ENCODE assay signal across 18 cellular contexts in the genomic region with DNA sequence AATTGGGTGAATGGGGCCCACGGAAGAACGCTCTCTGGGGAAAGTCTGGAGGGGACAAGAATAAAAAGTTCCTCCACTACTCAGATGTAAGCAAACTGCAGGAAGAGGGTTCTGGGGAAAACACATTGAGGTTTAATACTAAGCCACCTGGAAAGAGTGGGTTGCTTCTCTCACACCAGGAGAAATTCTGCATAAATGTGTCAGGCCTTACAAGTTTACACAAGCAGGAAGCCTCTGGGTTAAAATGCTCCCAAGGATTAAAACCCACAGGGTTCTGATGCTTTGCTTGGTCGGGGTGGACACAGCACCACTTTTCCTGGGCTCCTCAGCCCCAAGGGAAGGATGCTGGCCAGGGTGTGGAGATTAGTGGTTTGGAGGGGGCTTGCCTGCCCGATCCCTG.
A peak's percentile ranks its signal among the peaks of the same experiment; 100 is the strongest.
DNase-seq lines count a peak whose midpoint lies in the region; ATAC-seq, FAIRE-seq and TF ChIP-seq lines count a peak whose summit lies in the region.
"Had no signal": no experiment of that assay in that cellular context is flagged by ENCODE, and none has a peak within 500 bp of the region (broad histone marks: within the 10 kb centered on the region; RNA-seq: fewer than 3 reads in every experiment).

No MANE protein-coding gene starts in this region.

- H4K20me1 ChIP-seq in H1 (replicated peaks in 1 of 2; ENCODE audit: control insufficient read depth in 1 of 2, insufficient read depth in 2 of 2, low read length in 2 of 2): no peaks in the 10 kb centered on the region

- no peak overlapping the region for H3K9ac ChIP-seq in H1 (replicated peaks in 1 of 4; ENCODE audit: extremely low read depth in 1 of 4, low read depth in 3 of 4, low read length in 3 of 4)
- H3K9ac ChIP-seq: GM23248 had no signal

- TF ChIP-seq POLR2A in H1 (IDR thresholded peaks at IDR 0.05; ENCODE audit: control extremely low read depth in 1 of 2, low read depth in 2 of 2, low read length in 2 of 2): no peak

- no peak overlapping the region for H4K91ac ChIP-seq in H1 (replicated peaks; ENCODE audit: insufficient read length, low read length)

- H3K9me3 ChIP-seq in H1 (ENCODE audit: insufficient read depth in 2 of 2, low read depth in 1 of 2, low read length in 1 of 2): no peaks in the 10 kb centered on the region

- no peak overlapping the region for H3K4ac ChIP-seq in H1 (replicated peaks; ENCODE audit: insufficient read length, low read depth, low read length)

- no peak overlapping the region for H2BK5ac ChIP-seq in H1 (ENCODE audit: low read depth, low read length)

- no peak overlapping the region for H2BK120ac ChIP-seq in H1 (replicated peaks; ENCODE audit: low read depth, low read length)

- TF ChIP-seq CTCF in bronchial epithelial cell (IDR thresholded peaks at IDR 0.05; ENCODE audit: insufficient read depth, low read length, severe bottlenecking) (no peak), H1 (IDR thresholded peaks at IDR 0.05; ENCODE audit: control extremely low read depth in 1 of 3, insufficient read depth in 1 of 3, low read depth in 1 of 3, low read length in 3 of 3) (no peak), glutamatergic neuron (IDR thresholded peaks at IDR 0.05; ENCODE audit: partially characterized antibody, unreplicated experiment) (no peak)

- FAIRE-seq in bronchial epithelial cell (lab: Jason Lieb, UNC): no peak
- FAIRE-seq in H1 (lab: Jason Lieb, UNC): no peak
- FAIRE-seq: GM12891, GM18507 had no signal

- H3K56ac ChIP-seq in H1 (replicated peaks; ENCODE audit: insufficient read length, low read depth, low read length): no peak overlapping the region

- H3K4me1 ChIP-seq in H1 (replicated peaks in 1 of 4; ENCODE audit: control insufficient read depth in 3 of 4, insufficient read depth in 4 of 4, low read length in 3 of 4): peaks cover 0 to 7% (median 3%) of the 10 kb centered on the region in 4 experiments; a peak in 4 of 7 replicates

- no peak overlapping the region for H2AK5ac ChIP-seq in H1 (ENCODE audit: low read depth, low read length)

- no peaks in the 10 kb centered on the region for H3K79me2 ChIP-seq in H1 (ENCODE audit: control insufficient read depth in 1 of 2, insufficient read depth in 2 of 2, low read length in 2 of 2)

- POLR2A ChIA-PET in H1 (lab: Charles Lee; ENCODE audit: partially characterized antibody): no interaction called here

- DNase-seq in bronchial epithelial cell (ENCODE audit: low read depth): peak; percentile 52
- no peak for DNase-seq in H1 (ENCODE audit: low read depth in 1 of 2, low spot score in 2 of 2)
- no peak for DNase-seq in glutamatergic neuron
- DNase-seq: C1 segment of cervical spinal cord; Calu3; CD4-positive, alpha-beta memory T cell; COR-L47; DMS53; DMS79 treated with DMSO at 0.1 percent for 48 hours; GF-D8; GM23248; H9 had no signal

- TF ChIP-seq RAD21 in H1 (IDR thresholded peaks at IDR 0.05 in 1 of 2, conservative IDR thresholded peaks at IDR 0.05 in 1 of 2; ENCODE audit: low read depth in 2 of 2, low read length in 2 of 2): no peak

- H2BK12ac ChIP-seq in H1 (ENCODE audit: low read depth, low read length): no peak overlapping the region

- H4K8ac ChIP-seq in H1 (ENCODE audit: extremely low read depth, insufficient read depth, low read length): no peak overlapping the region

- H3K27me3 ChIP-seq in bronchial epithelial cell (ENCODE audit: control insufficient read depth, insufficient read depth, low read length) (no peaks in the 10 kb centered on the region), H1 (replicated peaks in 1 of 4; ENCODE audit: control insufficient read depth in 3 of 4, extremely low read depth in 1 of 4, insufficient read depth in 3 of 4, low read length in 3 of 4) (no peaks in the 10 kb centered on the region)

- H3K4me2 ChIP-seq in H1 (ENCODE audit: insufficient read depth in 1 of 2, low read depth in 2 of 2, low read length in 2 of 2): no peak overlapping the region

- H3K23me2 ChIP-seq in H1 (ENCODE audit: low read depth, low read length): no peaks in the 10 kb centered on the region

- H3K36me3 Mint-ChIP-seq in glutamatergic neuron (ENCODE audit: unreplicated experiment): no peaks in the 10 kb centered on the region
- H3K36me3 Mint-ChIP-seq in activated T-helper 17 cell treated with anti-CD3 and anti-CD28 coated beads, Interleukin-2, amount 50 U/mL, for 72 hours (ENCODE audit: low read depth): no peaks in the 10 kb centered on the region
- H3K36me3 Mint-ChIP-seq: CD4-positive, alpha-beta memory T cell had no signal

- no peaks in the 10 kb centered on the region for H3K79me1 ChIP-seq in H1 (ENCODE audit: low read depth, low read length)

- H3K18ac ChIP-seq in H1 (ENCODE audit: extremely low read depth, low read length): no peak overlapping the region

- H3K14ac ChIP-seq in H1 (ENCODE audit: insufficient read length): no peak overlapping the region

- no peak for TF ChIP-seq EP300 in H1 (IDR thresholded peaks at IDR 0.05; ENCODE audit: borderline replicate concordance in 1 of 2, low read depth in 2 of 2, low read length in 2 of 2)

- no peak for ATAC-seq in activated T-helper 17 cell treated with anti-CD3 and anti-CD28 coated beads, Interleukin-2, amount 50 U/mL, for 72 hours (replicated peaks)
- no peak for ATAC-seq in HG02571 (IDR thresholded peaks at IDR 0.05; ENCODE audit: unreplicated experiment)
- no peak for ATAC-seq in GM21381 (IDR thresholded peaks at IDR 0.05; ENCODE audit: unreplicated experiment)
- ATAC-seq: HCT116 had no signal

- peak overlapping the region; percentile 64 for H3K27ac Mint-ChIP-seq in glutamatergic neuron (ENCODE audit: unreplicated experiment)
- H3K27ac Mint-ChIP-seq in activated T-helper 17 cell treated with anti-CD3 and anti-CD28 coated beads, Interleukin-2, amount 50 U/mL, for 72 hours: no peak overlapping the region
- H3K27ac Mint-ChIP-seq: CD4-positive, alpha-beta memory T cell; H9 had no signal

- no peak overlapping the region for H4K5ac ChIP-seq in H1 (ENCODE audit: insufficient read length, low read depth, low read length)

- peaks cover 7% of the 10 kb centered on the region for H3K9me3 Mint-ChIP-seq in glutamatergic neuron (ENCODE audit: unreplicated experiment)
- H3K9me3 Mint-ChIP-seq in activated T-helper 17 cell treated with anti-CD3 and anti-CD28 coated beads, Interleukin-2, amount 50 U/mL, for 72 hours: no peaks in the 10 kb centered on the region
- H3K9me3 Mint-ChIP-seq: CD4-positive, alpha-beta memory T cell; H9 had no signal

- CTCF ChIA-PET in H1 (lab: Charles Lee; ENCODE audit: partially characterized antibody): interaction anchor here (1.0 to 1.2 kb wide), 2 partner anchors 10 to 155 kb away, joined by 3 read pairs; no protein-coding TSS in a partner anchor

- H3K27me3 Mint-ChIP-seq in glutamatergic neuron (ENCODE audit: unreplicated experiment): peaks cover 5% of the 10 kb centered on the region
- peaks cover 30% of the 10 kb centered on the region for H3K27me3 Mint-ChIP-seq in activated T-helper 17 cell treated with anti-CD3 and anti-CD28 coated beads, Interleukin-2, amount 50 U/mL, for 72 hours

- H3K23ac ChIP-seq in H1 (ENCODE audit: insufficient read length): no peak overlapping the region

- H3K27ac ChIP-seq in H1 (ENCODE audit: low read depth, low read length): no peak overlapping the region
- H3K27ac ChIP-seq: GM23248 had no signal

- H3K4me3 ChIP-seq in bronchial epithelial cell (ENCODE audit: low read depth, low read length) (no peak overlapping the region), H1 (ENCODE audit: extremely low read depth in 1 of 4, insufficient read depth in 2 of 4, low read depth in 3 of 4, low read length in 4 of 4) (no peak overlapping the region)
- H3K4me3 ChIP-seq: GM23248 had no signal

- no peak overlapping the region for H2BK15ac ChIP-seq in H1 (ENCODE audit: low read length)

- 84% methylated on average over 4 of the region's 4 CpGs; no CpG with 5 or more reads in 1 of the 2 experiments for whole genome bisulfite sequencing in H1 (ENCODE audit: extremely low coverage in 1 of 2, insufficient coverage in 1 of 2, insufficient read length in 1 of 2, insufficient replicate concordance in 2 of 2, low coverage in 1 of 2, low lambda C conversion rate in 2 of 2, missing lambda C conversion rate in 1 of 2), 2 experiments

- H2AFZ ChIP-seq in H1 (ENCODE audit: low read length): peak overlapping the region; percentile 71; the same call in 1 of the 2 replicates
- H2AFZ ChIP-seq: GM23248 had no signal

- H3K36me3 ChIP-seq in bronchial epithelial cell (ENCODE audit: control insufficient read depth, insufficient read depth, low read length) (no peaks in the 10 kb centered on the region), H1 (ENCODE audit: control insufficient read depth in 2 of 4, insufficient read depth in 4 of 4, low read length in 3 of 4) (no peaks in the 10 kb centered on the region)

- H2BK20ac ChIP-seq in H1 (ENCODE audit: low read length): no peak overlapping the region

- H3K4me1 Mint-ChIP-seq in glutamatergic neuron (ENCODE audit: low read depth, unreplicated experiment): peaks cover 41% of the 10 kb centered on the region
- H3K4me1 Mint-ChIP-seq in activated T-helper 17 cell treated with anti-CD3 and anti-CD28 coated beads, Interleukin-2, amount 50 U/mL, for 72 hours: no peaks in the 10 kb centered on the region
- H3K4me1 Mint-ChIP-seq: CD4-positive, alpha-beta memory T cell had no signal

- H3K4me3 Mint-ChIP-seq in glutamatergic neuron (ENCODE audit: unreplicated experiment): no peak overlapping the region
- H3K4me3 Mint-ChIP-seq in activated T-helper 17 cell treated with anti-CD3 and anti-CD28 coated beads, Interleukin-2, amount 50 U/mL, for 72 hours: no peak overlapping the region
- H3K4me3 Mint-ChIP-seq: CD4-positive, alpha-beta memory T cell; H9 had no signal

TF ChIP-seq in H1, 55 proteins besides CTCF, POLR2A, EP300 and RAD21:
- TF ChIP-seq RBBP5 (IDR thresholded peaks at IDR 0.05; ENCODE audit: borderline replicate concordance, low read depth, low read length): no peak
